ENCODE assay signal across 8 cellular contexts in genomic region chr2:184597996-184598312, GRCh38. TPM values are rescaled to one million over a fixed set of nuclear protein-coding genes. Genes with fewer than 3 reads are reported as not detected.
DNase-seq lines count a peak whose midpoint lies in the region; ATAC-seq, FAIRE-seq and TF ChIP-seq lines count a peak whose summit lies in the region.

No MANE protein-coding gene starts in this region.

- H3K36me3 Mint-ChIP-seq in T-helper 1 cell treated with Interleukin-12 subunit alpha and Interleukin-12 subunit beta and Interleukin-4 antibody, amounts not matched to agents 30 μg/mL and 1 μg/mL, for 36 hours (ENCODE audit: low read depth), result peaks cover 2% of the 10 kb centered on the region
- no peaks in the 10 kb centered on the region; the same call in 1 of the 2 replicates for H3K36me3 Mint-ChIP-seq in WTC11

- no peak overlapping the region for H3K27ac ChIP-seq in keratinocyte (ENCODE audit: control insufficient read depth, insufficient read depth, low read length)
- no peak overlapping the region for H3K27ac ChIP-seq in thymus (ENCODE audit: low read depth)

- no peak for TF ChIP-seq CTCF in WTC11 (IDR thresholded peaks at IDR 0.05)
- no peak for TF ChIP-seq CTCF in keratinocyte (optimal IDR thresholded peaks at IDR 0.05 in 1 of 3, IDR thresholded peaks at IDR 0.05 in 1 of 3, conservative IDR thresholded peaks at IDR 0.05 in 1 of 3; ENCODE audit: extremely low read depth in 1 of 3, insufficient read depth in 2 of 3, low read length in 3 of 3)

- H3K4me1 Mint-ChIP-seq in T-helper 1 cell treated with Interleukin-12 subunit alpha and Interleukin-12 subunit beta and Interleukin-4 antibody, amounts not matched to agents 30 μg/mL and 1 μg/mL, for 36 hours (ENCODE audit: low read depth), result peaks cover 4% of the 10 kb centered on the region
- H3K4me1 Mint-ChIP-seq in WTC11, result peaks cover 14% of the 10 kb centered on the region

- no peak overlapping the region for H3K27ac Mint-ChIP-seq in T-helper 1 cell treated with Interleukin-12 subunit alpha and Interleukin-12 subunit beta and Interleukin-4 antibody, amounts not matched to agents 30 μg/mL and 1 μg/mL, for 36 hours
- no peak overlapping the region for H3K27ac Mint-ChIP-seq in WTC11

- CTCF ChIA-PET in WTC11 (lab: Charles Lee), result no interaction called here

- no peaks in the 10 kb centered on the region for H3K36me3 ChIP-seq in keratinocyte (ENCODE audit: control insufficient read depth in 2 of 2, extremely low read depth in 1 of 2, insufficient read depth in 2 of 2, low read length in 2 of 2)
- no peaks in the 10 kb centered on the region for H3K36me3 ChIP-seq in thymus (ENCODE audit: control insufficient read depth, insufficient read depth)

- H3K4me1 ChIP-seq in keratinocyte (ENCODE audit: control insufficient read depth, extremely low read depth, insufficient read depth, low read length), result peaks cover 6% of the 10 kb centered on the region
- H3K4me1 ChIP-seq in thymus (ENCODE audit: control insufficient read depth, insufficient read depth, low read length), result no peaks in the 10 kb centered on the region

- POLR2A ChIA-PET in WTC11 (lab: Charles Lee), result no interaction called here

- WGBS in thymus, result under 1% methylated on average over 19 of the region's 19 CpGs

- H3K4me2 ChIP-seq in keratinocyte (ENCODE audit: control insufficient read depth, extremely low read depth, insufficient read depth, low read depth, low read length), result peak overlapping the region; percentile 82

- H3K9me3 ChIP-seq in keratinocyte (ENCODE audit: control insufficient read depth, low read depth, low read length) (no peaks in the 10 kb centered on the region), thymus (ENCODE audit: control insufficient read depth) (no peaks in the 10 kb centered on the region)

- ATAC-seq in WTC11 (no peak), GM21423 (IDR thresholded peaks at IDR 0.05; ENCODE audit: unreplicated experiment) (no peak)

- H3K4me3 ChIP-seq in keratinocyte (ENCODE audit: control insufficient read depth in 2 of 3, extremely low read depth in 1 of 3, insufficient read depth in 2 of 3, low read depth in 1 of 3, low read length in 3 of 3) (peak overlapping the region; percentile 41 to 70 (median 65)), thymus (ENCODE audit: low read length) (peak overlapping the region; percentile 40)

- FAIRE-seq in keratinocyte (lab: Jason Lieb, UNC), result no peak
- FAIRE-seq in GM12892 (lab: Jason Lieb, UNC), result no peak

- no peaks in the 10 kb centered on the region for H4K20me1 ChIP-seq in keratinocyte (ENCODE audit: control insufficient read depth, extremely low read depth, insufficient read depth, low read length)

- H3K4me3 Mint-ChIP-seq in T-helper 1 cell treated with Interleukin-12 subunit alpha and Interleukin-12 subunit beta and Interleukin-4 antibody, amounts not matched to agents 30 μg/mL and 1 μg/mL, for 36 hours, result peak overlapping the region; percentile 31
- peak overlapping the region; percentile 72 for H3K4me3 Mint-ChIP-seq in WTC11

- H3K27me3 Mint-ChIP-seq in T-helper 1 cell treated with Interleukin-12 subunit alpha and Interleukin-12 subunit beta and Interleukin-4 antibody, amounts not matched to agents 30 μg/mL and 1 μg/mL, for 36 hours (ENCODE audit: low read depth), result peaks cover 62% of the 10 kb centered on the region
- peaks cover 54% of the 10 kb centered on the region for H3K27me3 Mint-ChIP-seq in WTC11 (ENCODE audit: low read depth)

- H3K9me3 Mint-ChIP-seq in T-helper 1 cell treated with Interleukin-12 subunit alpha and Interleukin-12 subunit beta and Interleukin-4 antibody, amounts not matched to agents 30 μg/mL and 1 μg/mL, for 36 hours, result no peaks in the 10 kb centered on the region
- H3K9me3 Mint-ChIP-seq in WTC11, result no peaks in the 10 kb centered on the region

- DNase-seq in T-helper 1 cell (no peak), WTC11 (ENCODE audit: low spot score) (no peak), keratinocyte (ENCODE audit: low read depth, low spot score) (no peak), GM12892 (ENCODE audit: insufficient read length) (no peak)
- DNase-seq in stimulated activated CD4-positive, alpha-beta T cell treated with anti-CD3 and anti-CD28 coated beads, Interleukin-4, amount 100 ng/mL, for 1 hour, result no peak

- dilution Hi-C loops in keratinocyte (cut with MboI; ENCODE audit: extremely low pct_ligation_motif_present, low sequenced_read_pairs), result no loop called here

- H3K79me2 ChIP-seq in keratinocyte (ENCODE audit: control insufficient read depth, insufficient read depth, low read length), result no peaks in the 10 kb centered on the region

- H3K9me1 ChIP-seq in keratinocyte (ENCODE audit: control insufficient read depth, extremely low read depth, insufficient read depth, low read length), result no peaks in the 10 kb centered on the region

- peak overlapping the region; percentile 7 for H3K9ac ChIP-seq in keratinocyte (ENCODE audit: control insufficient read depth, extremely low read depth, insufficient read depth, low read length)

- H2AFZ ChIP-seq in keratinocyte (ENCODE audit: control insufficient read depth, low read length), result no peak overlapping the region

- TF ChIP-seq POLR2A in GM12892 (IDR thresholded peaks at IDR 0.05; ENCODE audit: low read depth, low read length), result no peak

- H3K27me3 ChIP-seq in keratinocyte (ENCODE audit: control insufficient read depth, extremely low read depth, insufficient read depth, low read length) (peaks cover 24% of the 10 kb centered on the region), thymus (ENCODE audit: control insufficient read depth, insufficient read depth) (peaks cover 23% of the 10 kb centered on the region)

TF ChIP-seq in WTC11, 78 proteins besides CTCF, POLR2A, EP300 and RAD21:
- TF ChIP-seq PRRX2 (CRISPR knock-in tag; IDR thresholded peaks at IDR 0.05) (no peak), AR (CRISPR knock-in tag; IDR thresholded peaks at IDR 0.05) (no peak), JUN (CRISPR knock-in tag; IDR thresholded peaks at IDR 0.05) (no peak), NFYB (CRISPR knock-in tag; conservative IDR thresholded peaks at IDR 0.05; ENCODE audit: low read depth) (no peak), FOXJ3 (CRISPR knock-in tag; IDR thresholded peaks at IDR 0.05; ENCODE audit: borderline replicate concordance) (no peak), ATF1 (CRISPR knock-in tag; IDR thresholded peaks at IDR 0.05) (no peak), OVOL2 (CRISPR knock-in tag; IDR thresholded peaks at IDR 0.05; ENCODE audit: borderline replicate concordance) (no peak)

RNA-seq across cellular contexts. Expression of gene ZNF804A, which starts 0.4 kb away (rescaled TPM):
- total RNA-seq in WTC11 (2021), result not detected in 3 replicates
- polyA plus RNA-seq in keratinocyte, result 0.05 to 0.08 TPM (median 0.06 TPM) in 3 replicates
- 0.87 TPM for polyA plus RNA-seq in keratinocyte (2011; ENCODE audit: low read depth)
- 0.05 and 0.10 TPM in 2 replicates for polyA plus RNA-seq in keratinocyte (2011; cell fraction: cytosol; rRNA removed)
- 0.09 TPM in 1 of 2 replicates, not detected in the other for polyA plus RNA-seq in keratinocyte (2011; cell fraction: nucleus; rRNA removed)
- 0.02 and 0.13 TPM in 2 replicates for polyA plus RNA-seq in keratinocyte (2012; ENCODE audit: low replicate concordance)
- polyA minus RNA-seq in keratinocyte, result 0.10 to 0.13 TPM in 2 of 3 replicates, not detected in the other
- polyA minus RNA-seq in keratinocyte (2011; cell fraction: cytosol; rRNA and poly(A)+ RNA removed), result not detected
- 0.11 and 0.23 TPM in 2 replicates for polyA minus RNA-seq in keratinocyte (2011; cell fraction: nucleus; rRNA and poly(A)+ RNA removed)
- 0.05 TPM for polyA plus RNA-seq in thymus
- 0.15 TPM for polyA plus RNA-seq in GM12892 (2012; ENCODE audit: missing spikeins)
